In genomic region chr17:80453126-80453979, GRCh38 we compare ENCODE assay signal across 10 cellular contexts. TPM values are rescaled to one million over a fixed set of nuclear protein-coding genes. Genes with fewer than 3 reads are reported as not detected.
A peak's percentile ranks its signal among the peaks of the same experiment; 100 is the strongest.
DNase-seq lines count a peak whose midpoint lies in the region; ATAC-seq, FAIRE-seq and TF ChIP-seq lines count a peak whose summit lies in the region.
"Had no signal": no experiment of that assay in that cellular context is flagged by ENCODE, and none has a peak within 500 bp of the region (broad histone marks: within the 10 kb centered on the region; RNA-seq: fewer than 3 reads in every experiment).

No MANE protein-coding gene starts in this region.

- no peak overlapping the region for H2AFZ ChIP-seq in astrocyte (ENCODE audit: low read depth, low read length)

- H4K20me1 ChIP-seq in BLaER1 (no peaks in the 10 kb centered on the region), astrocyte (ENCODE audit: insufficient read depth, low read length) (no peaks in the 10 kb centered on the region)

- H3K9me3 ChIP-seq in BLaER1 (no peaks in the 10 kb centered on the region), HUES48 (ENCODE audit: control insufficient read depth, insufficient read depth, low read length) (no peaks in the 10 kb centered on the region), astrocyte (ENCODE audit: insufficient read depth, low read depth, low read length) (no peaks in the 10 kb centered on the region), ovary (no peaks in the 10 kb centered on the region)

- H3K27me3 Mint-ChIP-seq in astrocyte (ENCODE audit: low read depth, unreplicated experiment) (peaks cover 6% of the 10 kb centered on the region), mesothelial cell of epicardium (ENCODE audit: low read depth) (peaks cover 26% of the 10 kb centered on the region)

- DNase-seq in astrocyte (ENCODE audit: low read depth) (no peak), mesothelial cell of epicardium (ENCODE audit: low spot score in 2 of 2, unreplicated experiment in 2 of 2) (no peak), NCI-H2029 (lab: John Stamatoyannopoulos, UW) (no peak), ovary (no peak)
- DNase-seq: activated CD8-positive, alpha-beta memory T cell treated with anti-CD3 and anti-CD28 coated beads for 24 hours; hippocampal formation had no signal

- TF ChIP-seq EP300 in ovary (IDR thresholded peaks at IDR 0.05), result no peak

- H3K9ac ChIP-seq in BLaER1, result no peak overlapping the region
- H3K9ac ChIP-seq in HUES48 (ENCODE audit: low read depth, low read length), result 0 out of 2 replicates have a peak overlapping the region, but pooled peaks have one; percentile 88
- peak overlapping the region; percentile 94 for H3K9ac ChIP-seq in astrocyte (ENCODE audit: low read length)

- peaks cover 2% of the 10 kb centered on the region for H3K79me2 ChIP-seq in astrocyte (ENCODE audit: insufficient read depth, low read length)

- TF ChIP-seq CTCF in astrocyte (IDR thresholded peaks at IDR 0.05; ENCODE audit: insufficient read depth, low read depth, low read length), result no peak
- TF ChIP-seq CTCF in mesothelial cell of epicardium (IDR thresholded peaks at IDR 0.05; ENCODE audit: unreplicated experiment), result no peak
- no peak for TF ChIP-seq CTCF in ovary (IDR thresholded peaks at IDR 0.05)

- H3K4me2 ChIP-seq in BLaER1, result peak overlapping the region; percentile 94
- H3K4me2 ChIP-seq in astrocyte (ENCODE audit: low read length), result peak overlapping the region; percentile 96

- H3K4me1 ChIP-seq in BLaER1 (peaks cover 52% of the 10 kb centered on the region), HUES48 (ENCODE audit: control insufficient read depth, insufficient read depth, low read length) (peaks cover 7% of the 10 kb centered on the region), astrocyte (ENCODE audit: insufficient read depth, low read length) (peaks cover 8% of the 10 kb centered on the region), ovary (ENCODE audit: insufficient read depth) (peaks cover 18% of the 10 kb centered on the region)

- 77 to 80% (median 78%) methylated on average over 18 of the region's 18 CpGs for WGBS in ovary, 3 donors

- H3K4me3 Mint-ChIP-seq in astrocyte (ENCODE audit: unreplicated experiment) (peak overlapping the region; percentile 91), mesothelial cell of epicardium (peak overlapping the region; percentile 87)

- intact Hi-C loops in ovary (cut with DNase I), result no loop called here

- H3K27ac Mint-ChIP-seq in astrocyte (ENCODE audit: unreplicated experiment) (peak overlapping the region; percentile 93), mesothelial cell of epicardium (peak overlapping the region; percentile 56)

- H3K4me3 ChIP-seq in BLaER1 (peak overlapping the region; percentile 74), HUES48 (ENCODE audit: low read depth, low read length) (peak overlapping the region; percentile 83), astrocyte (ENCODE audit: insufficient read depth, low read depth, low read length) (peak overlapping the region; percentile 59), ovary (no peak overlapping the region)

- H3K4me1 Mint-ChIP-seq in astrocyte (ENCODE audit: low read depth, unreplicated experiment) (peaks cover 14% of the 10 kb centered on the region), mesothelial cell of epicardium (peaks cover 18% of the 10 kb centered on the region)

- no peak for FAIRE-seq in astrocyte (lab: Jason Lieb, UNC)

- H3K9me3 Mint-ChIP-seq in astrocyte (ENCODE audit: unreplicated experiment), result no peaks in the 10 kb centered on the region
- no peaks in the 10 kb centered on the region for H3K9me3 Mint-ChIP-seq in mesothelial cell of epicardium

- H3K36me3 Mint-ChIP-seq in astrocyte (ENCODE audit: low read depth, unreplicated experiment) (peaks cover 2% of the 10 kb centered on the region), mesothelial cell of epicardium (no peaks in the 10 kb centered on the region)

- no peak for TF ChIP-seq POLR2A in ovary (IDR thresholded peaks at IDR 0.05)

- H3K27ac ChIP-seq in BLaER1 (no peak overlapping the region), HUES48 (ENCODE audit: low read depth, low read length) (no peak overlapping the region), astrocyte (ENCODE audit: low read depth, low read length) (no peak overlapping the region), ovary (no peak overlapping the region)

- ATAC-seq in GM18909 (IDR thresholded peaks at IDR 0.05; ENCODE audit: poor library complexity, unreplicated experiment) (no peak), GM19351 (IDR thresholded peaks at IDR 0.05; ENCODE audit: unreplicated experiment) (no peak)

- H3K27me3 ChIP-seq in BLaER1 (peaks cover 19% of the 10 kb centered on the region; the same call in 1 of the 2 replicates), HUES48 (ENCODE audit: control insufficient read depth, insufficient read depth, low read length) (peaks cover 16% of the 10 kb centered on the region), astrocyte (ENCODE audit: insufficient read depth, low read length) (peaks cover 6% of the 10 kb centered on the region), ovary (no peaks in the 10 kb centered on the region)

- H3K36me3 ChIP-seq in BLaER1 (no peaks in the 10 kb centered on the region), HUES48 (ENCODE audit: control insufficient read depth, insufficient read depth, low read length) (no peaks in the 10 kb centered on the region), astrocyte (ENCODE audit: insufficient read depth, low read length) (no peaks in the 10 kb centered on the region), ovary (no peaks in the 10 kb centered on the region)

RNA-seq across cellular contexts. Expression of gene NPTX1, which starts 23.1 kb away (rescaled TPM):
- total RNA-seq in astrocyte (0.43 and 0.48 TPM in 2 replicates), mesothelial cell of epicardium (0.20 to 0.27 TPM (median 0.20 TPM) in 3 replicates), ovary (10 to 100 TPM in 1 of 7 donors, under 1 TPM in 5, not detected in 1; 0.10 to 19.8 (median 0.51) TPM)
- polyA plus RNA-seq in ovary, result under 1 TPM; 0.02 to 0.18 TPM

RNA-seq across cellular contexts. Expression of gene ENDOV, which starts 38.4 kb away (rescaled TPM):
- total RNA-seq in astrocyte (20.7 and 30.8 TPM in 2 replicates), mesothelial cell of epicardium (37.8 to 43.0 TPM (median 38.0 TPM) in 3 replicates), ovary (10 to 100 TPM; 16.3 to 24.1 (median 21.3) TPM)
- 10 to 100 TPM in 1 of 2 donors, 1 to 10 TPM in 1; 8.9 to 18.0 TPM for polyA plus RNA-seq in ovary
